ENCODE assay signal across 9 cellular contexts in genomic region chr17:7136266-7136877, GRCh38. TPM values are rescaled to one million over a fixed set of nuclear protein-coding genes. Genes with fewer than 3 reads are reported as not detected.
DNase-seq lines count a peak whose midpoint lies in the region; FAIRE-seq and TF ChIP-seq lines count a peak whose summit lies in the region.
"Had no signal": no experiment of that assay in that cellular context is flagged by ENCODE, and none has a peak within 500 bp of the region (broad histone marks: within the 10 kb centered on the region; RNA-seq: fewer than 3 reads in every experiment).

No MANE protein-coding gene starts in this region.

- TF ChIP-seq CTCF in glutamatergic neuron (IDR thresholded peaks at IDR 0.05; ENCODE audit: partially characterized antibody, unreplicated experiment) (peak; percentile 88), progenitor cell of endocrine pancreas (IDR thresholded peaks at IDR 0.05; ENCODE audit: unreplicated experiment) (peak; percentile 98)

- H3K4me1 Mint-ChIP-seq in glutamatergic neuron (ENCODE audit: low read depth, unreplicated experiment) (peaks cover 7% of the 10 kb centered on the region), progenitor cell of endocrine pancreas (ENCODE audit: low read depth) (peaks cover 17% of the 10 kb centered on the region)

- FAIRE-seq in urothelium cell line (lab: Jason Lieb, UNC) = no peak

- H3K36me3 Mint-ChIP-seq in glutamatergic neuron (ENCODE audit: unreplicated experiment) = no peaks in the 10 kb centered on the region
- H3K36me3 Mint-ChIP-seq in progenitor cell of endocrine pancreas (ENCODE audit: insufficient read depth) = no peaks in the 10 kb centered on the region

- no peak overlapping the region for H3K27ac Mint-ChIP-seq in glutamatergic neuron (ENCODE audit: unreplicated experiment)
- H3K27ac Mint-ChIP-seq in progenitor cell of endocrine pancreas = no peak overlapping the region

- H3K27me3 Mint-ChIP-seq in glutamatergic neuron (ENCODE audit: unreplicated experiment) (peaks cover 4% of the 10 kb centered on the region), progenitor cell of endocrine pancreas (peaks cover 5% of the 10 kb centered on the region)

- DNase-seq in Caki2 (ENCODE audit: low read depth) (peak; percentile 64), Kasumi-1 (lab: John Stamatoyannopoulos, UW) (peak; percentile 29 to 46), SK-MEL-5 (ENCODE audit: low read depth, low spot score) (peak; percentile 73), glutamatergic neuron (peak; percentile 81), progenitor cell of endocrine pancreas (ENCODE audit: low spot score, unreplicated experiment) (peak; percentile 64), urothelium cell line (ENCODE audit: low spot score) (peak; percentile 51), epidermal melanocyte (ENCODE audit: insufficient read length, low spot score) (no peak)
- DNase-seq in activated naive CD4-positive, alpha-beta T cell (lab: John Stamatoyannopoulos, UW) = peak; percentile 45 to 76 (median 73)

- H3K9me3 Mint-ChIP-seq in glutamatergic neuron (ENCODE audit: unreplicated experiment) (no peaks in the 10 kb centered on the region), progenitor cell of endocrine pancreas (ENCODE audit: low read depth) (no peaks in the 10 kb centered on the region)

- in situ Hi-C loops in Caki2 (cut with HindIII; ENCODE audit: low pct_unique_long_range_greater_than_20kb, low sequenced_read_pairs) = no loop called here
- in situ Hi-C loops in SK-MEL-5 (cut with HindIII; ENCODE audit: low pct_unique_long_range_greater_than_20kb, low sequenced_read_pairs) = no loop called here

- H3K4me3 Mint-ChIP-seq in glutamatergic neuron (ENCODE audit: unreplicated experiment) (no peak overlapping the region), progenitor cell of endocrine pancreas (ENCODE audit: low read depth) (no peak overlapping the region)

RNA-seq across cellular contexts. Expression of gene ASGR2, which starts 21.8 kb away (rescaled TPM):
- not detected in 2 replicates for total RNA-seq in Caki2 (2014; rRNA removed; shearing (Covaris generic); ENCODE audit: low replicate concordance)
- total RNA-seq in SK-MEL-5 (2014; rRNA removed; shearing (Covaris generic)) = not detected in 2 replicates
- polyA plus RNA-seq in SK-MEL-5 (2015; cell fraction: cytosol; rRNA removed) = not detected in 2 replicates
- 0.74 TPM in 1 of 2 replicates, not detected in the other for polyA plus RNA-seq in SK-MEL-5 (2015; cell fraction: nucleus; rRNA removed)
- not detected for total RNA-seq in glutamatergic neuron (ENCODE audit: unreplicated experiment)
- 2.7 and 3.0 TPM in 2 replicates for total RNA-seq in progenitor cell of endocrine pancreas
- total RNA-seq: activated CD8-positive, alpha-beta memory T cell treated with anti-CD3 and anti-CD28 coated beads for 36 hours had no signal

RNA-seq across cellular contexts. Expression of gene ASGR1, which starts 42.8 kb away (rescaled TPM):
- total RNA-seq in Caki2 (2014; rRNA removed; shearing (Covaris generic); ENCODE audit: low replicate concordance) = not detected in 2 replicates
- 0.21 and 0.56 TPM in 2 replicates for total RNA-seq in SK-MEL-5 (2014; rRNA removed; shearing (Covaris generic))
- not detected in 2 replicates for polyA plus RNA-seq in SK-MEL-5 (2015; cell fraction: cytosol; rRNA removed)
- 4.6 TPM in 1 of 2 replicates, not detected in the other for polyA plus RNA-seq in SK-MEL-5 (2015; cell fraction: nucleus; rRNA removed)
- total RNA-seq in glutamatergic neuron (ENCODE audit: unreplicated experiment) = 29.0 TPM
- 10.6 and 11.1 TPM in 2 replicates for total RNA-seq in progenitor cell of endocrine pancreas

RNA-seq across cellular contexts. Expression of gene CLEC10A, which starts 56.3 kb away (rescaled TPM):
- not detected in 2 replicates for total RNA-seq in Caki2 (2014; rRNA removed; shearing (Covaris generic); ENCODE audit: low replicate concordance)
- total RNA-seq in SK-MEL-5 (2014; rRNA removed; shearing (Covaris generic)) = not detected in 2 replicates
- not detected in 2 replicates for polyA plus RNA-seq in SK-MEL-5 (2015; cell fraction: cytosol; rRNA removed)
- not detected in 2 replicates for polyA plus RNA-seq in SK-MEL-5 (2015; cell fraction: nucleus; rRNA removed)
- total RNA-seq in glutamatergic neuron (ENCODE audit: unreplicated experiment) (not detected), progenitor cell of endocrine pancreas (not detected in 2 replicates)
- total RNA-seq: activated CD8-positive, alpha-beta memory T cell treated with anti-CD3 and anti-CD28 coated beads for 36 hours had no signal
